Comparison of ENCODE assay signal across 30 cellular contexts in genomic region chr12:69438539-69438938, GRCh38.
"Had no signal": no experiment of that assay in that cellular context is flagged by ENCODE, and none has a peak within 500 bp of the region (broad histone marks: within the 10 kb centered on the region; RNA-seq: fewer than 3 reads in every experiment).

No MANE protein-coding gene starts in this region.

- H3K27ac Mint-ChIP-seq: activated CD4-positive, alpha-beta T cell treated with anti-CD3 and anti-CD28 coated beads, Interleukin-2, amount 10 ng/mL, durations not matched to agents 7 days and 5 days; activated CD8-positive, alpha-beta T cell treated with anti-CD3 and anti-CD28 coated beads for 36 hours; activated naive CD4-positive, alpha-beta T cell treated with anti-CD3 and anti-CD28 coated beads for 36 hours; activated naive CD4-positive, alpha-beta T cell treated with anti-CD3 and anti-CD28 coated beads, Interleukin-2, amount 50 U/mL, for 24 hours; activated naive CD8-positive, alpha-beta T cell treated with anti-CD3 and anti-CD28 coated beads for 36 hours; activated naive CD8-positive, alpha-beta T cell treated with anti-CD3 and anti-CD28 coated beads, Interleukin-2, amount 50 U/mL, for 24 hours; activated T-helper 17 cell treated with anti-CD3 and anti-CD28 coated beads, Interleukin-2, amount 50 U/mL, for 72 hours; WTC11 had no signal

- H3K4me1 ChIP-seq: foreskin keratinocyte, gastrocnemius medialis had no signal

- H3K4me1 Mint-ChIP-seq: activated CD4-positive, alpha-beta T cell treated with anti-CD3 and anti-CD28 coated beads, Interleukin-2, amount 10 ng/mL, durations not matched to agents 7 days and 5 days; activated naive CD4-positive, alpha-beta T cell treated with anti-CD3 and anti-CD28 coated beads, Interleukin-2, amount 50 U/mL, for 24 hours; activated naive CD8-positive, alpha-beta T cell treated with anti-CD3 and anti-CD28 coated beads for 36 hours; activated naive CD8-positive, alpha-beta T cell treated with anti-CD3 and anti-CD28 coated beads, Interleukin-2, amount 50 U/mL, for 24 hours; activated T-helper 17 cell treated with anti-CD3 and anti-CD28 coated beads, Interleukin-2, amount 50 U/mL, for 72 hours had no signal

- H3K9me3 Mint-ChIP-seq: activated CD4-positive, alpha-beta T cell treated with anti-CD3 and anti-CD28 coated beads, Interleukin-2, amount 10 ng/mL, durations not matched to agents 7 days and 5 days; activated CD8-positive, alpha-beta T cell treated with anti-CD3 and anti-CD28 coated beads for 36 hours; activated naive CD4-positive, alpha-beta T cell treated with anti-CD3 and anti-CD28 coated beads for 36 hours; activated naive CD4-positive, alpha-beta T cell treated with anti-CD3 and anti-CD28 coated beads, Interleukin-2, amount 50 U/mL, for 24 hours; activated naive CD8-positive, alpha-beta T cell treated with anti-CD3 and anti-CD28 coated beads for 36 hours; activated naive CD8-positive, alpha-beta T cell treated with anti-CD3 and anti-CD28 coated beads, Interleukin-2, amount 50 U/mL, for 24 hours; activated T-cell treated with anti-CD3 and anti-CD28 coated beads, Interleukin-2, amount 50 U/mL, for 4 hours; activated T-helper 17 cell treated with anti-CD3 and anti-CD28 coated beads, Interleukin-2, amount 50 U/mL, for 72 hours had no signal

- H3K27ac ChIP-seq: body of pancreas, epithelial cell of prostate, foreskin keratinocyte, gastrocnemius medialis, heart left ventricle, VCaP had no signal

- ATAC-seq: activated CD8-positive, alpha-beta T cell treated with anti-CD3 and anti-CD28 coated beads for 36 hours; activated naive CD8-positive, alpha-beta T cell treated with anti-CD3 and anti-CD28 coated beads, Interleukin-2, amount 50 U/mL, for 24 hours; activated T-cell treated with anti-CD3 and anti-CD28 coated beads, Interleukin-2, amount 50 U/mL, for 4 hours; activated T-helper 17 cell treated with anti-CD3 and anti-CD28 coated beads, Interleukin-2, amount 50 U/mL, for 72 hours; body of pancreas; esophagus mucosa; foreskin keratinocyte; gastrocnemius medialis; heart left ventricle; WTC11 had no signal

- DNase-seq: activated CD4-positive, alpha-beta T cell treated with anti-CD3 and anti-CD28 coated beads for 1 hour; activated CD4-positive, alpha-beta T cell treated with anti-CD3 and anti-CD28 coated beads for 4 hours; activated CD4-positive, alpha-beta T cell treated with anti-CD3 and anti-CD28 coated beads, Interleukin-2, amount 10 ng/mL, durations not matched to agents 7 days and 5 days; activated CD4-positive, alpha-beta T cell treated with anti-CD3 and anti-CD28 coated beads, Interleukin-2, amount 50 U/mL, for 4 hours; activated CD8-positive, alpha-beta memory T cell treated with anti-CD3 and anti-CD28 coated beads for 24 hours; activated CD8-positive, alpha-beta T cell treated with anti-CD3 and anti-CD28 coated beads for 36 hours; activated effector memory CD4-positive, alpha-beta T cell treated with anti-CD3 and anti-CD28 coated beads, Interleukin-2, amount 50 U/mL, for 16 hours; activated naive CD4-positive, alpha-beta T cell treated with anti-CD3 and anti-CD28 coated beads for 36 hours; activated naive CD8-positive, alpha-beta T cell treated with anti-CD3 and anti-CD28 coated beads for 36 hours; activated naive CD8-positive, alpha-beta T cell treated with anti-CD3 and anti-CD28 coated beads, Interleukin-2, amount 50 U/mL, for 24 hours; activated T-cell treated with anti-CD3 and anti-CD28 coated beads, Interleukin-2, amount 50 U/mL, for 4 hours; adrenal gland; amygdala; aorta; body of pancreas; caudate nucleus; cortex of kidney; dermis blood vessel endothelial cell; effector CD4-positive, alpha-beta T cell; foreskin keratinocyte; gastrocnemius medialis; glutamatergic neuron; heart left ventricle; T-helper 2 cell had no signal

- H3K36me3 Mint-ChIP-seq: activated naive CD4-positive, alpha-beta T cell treated with anti-CD3 and anti-CD28 coated beads, Interleukin-2, amount 50 U/mL, for 24 hours; activated naive CD8-positive, alpha-beta T cell treated with anti-CD3 and anti-CD28 coated beads for 36 hours; WTC11 had no signal

- H3K27me3 Mint-ChIP-seq: activated CD4-positive, alpha-beta T cell treated with anti-CD3 and anti-CD28 coated beads, Interleukin-2, amount 10 ng/mL, durations not matched to agents 7 days and 5 days; activated CD8-positive, alpha-beta T cell treated with anti-CD3 and anti-CD28 coated beads for 36 hours; activated naive CD4-positive, alpha-beta T cell treated with anti-CD3 and anti-CD28 coated beads, Interleukin-2, amount 50 U/mL, for 24 hours; activated naive CD8-positive, alpha-beta T cell treated with anti-CD3 and anti-CD28 coated beads for 36 hours; activated naive CD8-positive, alpha-beta T cell treated with anti-CD3 and anti-CD28 coated beads, Interleukin-2, amount 50 U/mL, for 24 hours; activated T-helper 17 cell treated with anti-CD3 and anti-CD28 coated beads, Interleukin-2, amount 50 U/mL, for 72 hours had no signal

- H3K4me3 Mint-ChIP-seq: activated CD4-positive, alpha-beta T cell treated with anti-CD3 and anti-CD28 coated beads, Interleukin-2, amount 10 ng/mL, durations not matched to agents 7 days and 5 days; activated CD8-positive, alpha-beta T cell treated with anti-CD3 and anti-CD28 coated beads for 36 hours; activated naive CD4-positive, alpha-beta T cell treated with anti-CD3 and anti-CD28 coated beads for 36 hours; activated naive CD4-positive, alpha-beta T cell treated with anti-CD3 and anti-CD28 coated beads, Interleukin-2, amount 50 U/mL, for 24 hours; activated naive CD8-positive, alpha-beta T cell treated with anti-CD3 and anti-CD28 coated beads for 36 hours; activated naive CD8-positive, alpha-beta T cell treated with anti-CD3 and anti-CD28 coated beads, Interleukin-2, amount 50 U/mL, for 24 hours; activated T-helper 17 cell treated with anti-CD3 and anti-CD28 coated beads, Interleukin-2, amount 50 U/mL, for 72 hours; WTC11 had no signal

- H3K4me3 ChIP-seq: adrenal gland, body of pancreas, gastrocnemius medialis, heart left ventricle had no signal

- H3K27me3 ChIP-seq: adrenal gland, body of pancreas, foreskin keratinocyte, gastrocnemius medialis, heart left ventricle had no signal

- H3K9me3 ChIP-seq: adrenal gland, body of pancreas, gastrocnemius medialis, heart left ventricle had no signal

- H3K36me3 ChIP-seq: adrenal gland, gastrocnemius medialis, heart left ventricle had no signal
